ENCODE assay signal across 16 cellular contexts in the genomic region with DNA sequence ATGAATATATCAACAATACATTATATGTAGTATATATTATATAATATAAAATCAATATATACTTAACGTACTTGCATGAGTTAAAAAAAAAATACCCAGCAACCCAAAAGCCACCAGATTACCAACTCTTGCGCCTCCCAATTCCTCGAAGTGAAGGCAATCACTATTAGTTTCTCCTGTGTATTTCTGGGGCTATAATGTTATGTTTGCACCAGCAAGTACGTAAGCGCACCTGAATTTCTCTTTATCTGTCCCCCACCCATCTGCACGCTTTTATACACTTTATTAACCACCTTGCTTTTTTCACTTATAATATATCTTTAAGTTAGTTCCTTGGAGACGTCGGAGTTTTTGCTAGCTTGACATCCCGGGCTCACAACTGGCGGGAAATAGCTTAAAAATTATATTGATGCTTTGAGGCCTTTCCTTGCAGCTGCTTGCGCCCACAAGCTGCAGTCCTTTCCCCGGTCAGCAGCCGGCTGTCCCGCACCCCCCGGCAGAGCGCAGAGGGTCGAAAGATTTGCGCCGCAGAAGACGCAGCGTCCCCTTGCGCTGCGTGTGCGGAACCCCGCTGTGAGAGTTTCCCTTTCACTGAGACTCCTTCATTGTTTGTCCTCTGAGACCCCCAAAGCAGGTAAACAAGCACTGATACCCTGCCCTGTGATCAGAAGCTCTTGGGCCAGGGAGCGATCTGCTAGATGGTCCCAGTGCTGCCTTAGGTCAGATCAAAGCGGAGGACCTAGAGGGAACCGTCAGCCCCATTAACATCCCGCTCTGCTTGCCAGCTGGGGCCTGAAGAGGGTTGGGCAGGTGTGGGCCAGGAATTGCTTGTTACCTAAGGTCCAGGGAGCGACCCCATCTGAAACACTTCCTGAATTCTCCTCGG. TPM values are rescaled to one million over a fixed set of nuclear protein-coding genes. Genes with fewer than 3 reads are reported as not detected.
DNase-seq lines count a peak whose midpoint lies in the region; ATAC-seq, FAIRE-seq and TF ChIP-seq lines count a peak whose summit lies in the region.
"Had no signal": no experiment of that assay in that cellular context is flagged by ENCODE, and none has a peak within 500 bp of the region (broad histone marks: within the 10 kb centered on the region; RNA-seq: fewer than 3 reads in every experiment).

No MANE protein-coding gene starts in this region.

- H3K79me2 ChIP-seq in GM23248 (ENCODE audit: insufficient read depth) (no peaks in the 10 kb centered on the region), endothelial cell of umbilical vein (ENCODE audit: control insufficient read depth, insufficient read depth, low read length) (no peaks in the 10 kb centered on the region)

- ATAC-seq in activated CD8-positive, alpha-beta T cell treated with anti-CD3 and anti-CD28 coated beads, Interleukin-2, amount 10 ng/mL, durations not matched to agents 7 days and 5 days = no peak
- ATAC-seq in left colon = no peak

- H3K36me3 ChIP-seq in GM23248 (ENCODE audit: low read depth) (no peaks in the 10 kb centered on the region), HUES64 (ENCODE audit: insufficient read depth, low read length) (no peaks in the 10 kb centered on the region), endothelial cell of umbilical vein (ENCODE audit: control insufficient read depth in 2 of 2, extremely low read depth in 1 of 2, insufficient read depth in 2 of 2, low read length in 2 of 2) (no peaks in the 10 kb centered on the region), MG63 (no peaks in the 10 kb centered on the region)
- H3K36me3 ChIP-seq: thoracic aorta had no signal

- H3K27me3 ChIP-seq in GM23248 (replicated peaks; ENCODE audit: insufficient read depth) = peaks cover 71% of the 10 kb centered on the region
- H3K27me3 ChIP-seq in HUES64 (ENCODE audit: insufficient read depth, low read length) = peaks cover 96% of the 10 kb centered on the region
- peaks cover 59 to 82% of the 10 kb centered on the region in 2 experiments for H3K27me3 ChIP-seq in endothelial cell of umbilical vein (ENCODE audit: control insufficient read depth in 2 of 2, insufficient read depth in 2 of 2, low read length in 2 of 2)
- no peaks in the 10 kb centered on the region for H3K27me3 ChIP-seq in MG63

- no peak for TF ChIP-seq CTCF in endothelial cell of umbilical vein (IDR thresholded peaks at IDR 0.05; ENCODE audit: extremely low read depth in 1 of 2, insufficient read depth in 1 of 2, low read depth in 1 of 2, low read length in 2 of 2)
- no peak for TF ChIP-seq CTCF in nephron (IDR thresholded peaks at IDR 0.05; ENCODE audit: unreplicated experiment in 3 of 3)

- H3K36me3 Mint-ChIP-seq in nephron (ENCODE audit: low read depth) = no peaks in the 10 kb centered on the region
- no peaks in the 10 kb centered on the region for H3K36me3 Mint-ChIP-seq in activated CD8-positive, alpha-beta T cell treated with anti-CD3 and anti-CD28 coated beads, Interleukin-2, amount 10 ng/mL, durations not matched to agents 7 days and 5 days (ENCODE audit: low read depth)

- H4K20me1 ChIP-seq in GM23248 (ENCODE audit: insufficient read depth) = no peaks in the 10 kb centered on the region
- no peaks in the 10 kb centered on the region for H4K20me1 ChIP-seq in endothelial cell of umbilical vein (replicated peaks; ENCODE audit: control insufficient read depth, extremely low read depth, insufficient read depth, low read length)

- H3K27ac Mint-ChIP-seq in nephron = no peak overlapping the region
- H3K27ac Mint-ChIP-seq in activated CD8-positive, alpha-beta T cell treated with anti-CD3 and anti-CD28 coated beads, Interleukin-2, amount 10 ng/mL, durations not matched to agents 7 days and 5 days = no peak overlapping the region
- H3K27ac Mint-ChIP-seq: B cell had no signal

- no peaks in the 10 kb centered on the region for H3K9me3 Mint-ChIP-seq in nephron
- H3K9me3 Mint-ChIP-seq in activated CD8-positive, alpha-beta T cell treated with anti-CD3 and anti-CD28 coated beads, Interleukin-2, amount 10 ng/mL, durations not matched to agents 7 days and 5 days (ENCODE audit: insufficient read depth) = no peaks in the 10 kb centered on the region

- 11 to 13% methylated on average over 31 of the region's 31 CpGs for WGBS in GM23248 (ENCODE audit: low coverage in 1 of 2, low lambda C conversion rate in 2 of 2, missing lambda C conversion rate in 2 of 2), 2 experiments
- WGBS in HUES64 = 2% methylated on average over 28 of the region's 31 CpGs

- dilution Hi-C loops in endothelial cell of umbilical vein (cut with MboI; ENCODE audit: extremely low pct_ligation_motif_present, low sequenced_read_pairs) = no loop called here

- in situ Hi-C loops in GM23248 (cut with MboI) = no loop called here

- H2AFZ ChIP-seq in GM23248 (no peak overlapping the region), endothelial cell of umbilical vein (ENCODE audit: low read depth, low read length) (no peak overlapping the region)

- H3F3A ChIP-seq in GM23248 (ENCODE audit: insufficient read depth) = peaks cover 4% of the 10 kb centered on the region; the same call in 1 of the 2 replicates

- no peak for FAIRE-seq in endothelial cell of umbilical vein (lab: Jason Lieb, UNC)
- FAIRE-seq: D721Med had no signal

- CTCF ChIA-PET in endothelial cell of umbilical vein (lab: Charles Lee) = no interaction called here
- CTCF ChIA-PET in activated CD8-positive, alpha-beta T cell treated with anti-CD3 and anti-CD28 coated beads, Interleukin-2, amount 10 ng/mL, durations not matched to agents 7 days and 5 days (lab: Charles Lee) = interaction anchor here (0.8 kb wide), 1 partner anchor 598 kb away, joined by 3 read pairs; no protein-coding TSS in a partner anchor

- no peak overlapping the region for H3K27ac ChIP-seq in GM23248
- no peak overlapping the region for H3K27ac ChIP-seq in HUES64 (ENCODE audit: low read depth, low read length)
- H3K27ac ChIP-seq in endothelial cell of umbilical vein (ENCODE audit: insufficient read depth, low read depth, low read length) = no peak overlapping the region
- H3K27ac ChIP-seq: thoracic aorta had no signal

- peaks cover 4% of the 10 kb centered on the region; the same call in 1 of the 2 replicates for H3K4me1 ChIP-seq in GM23248 (ENCODE audit: insufficient read depth)
- peaks cover 49% of the 10 kb centered on the region for H3K4me1 ChIP-seq in HUES64 (ENCODE audit: insufficient read depth, low read length)
- peaks cover 3% of the 10 kb centered on the region for H3K4me1 ChIP-seq in endothelial cell of umbilical vein (ENCODE audit: control insufficient read depth, extremely low read depth, insufficient read depth, low read length)

- H3K4me3 ChIP-seq in GM23248 (no peak overlapping the region), HUES64 (ENCODE audit: low read length) (peak overlapping the region; percentile 41), endothelial cell of umbilical vein (replicated peaks in 1 of 3; ENCODE audit: insufficient read depth in 1 of 3, low read depth in 1 of 3, low read length in 3 of 3) (no peak overlapping the region), MG63 (no peak overlapping the region)

- H3K9ac ChIP-seq in GM23248 (no peak overlapping the region), HUES64 (ENCODE audit: low read depth, low read length) (no peak overlapping the region), endothelial cell of umbilical vein (replicated peaks; ENCODE audit: extremely low read depth, insufficient read depth, low read length) (no peak overlapping the region)

- TF ChIP-seq POLR2A in endothelial cell of umbilical vein (IDR thresholded peaks at IDR 0.05; ENCODE audit: low read depth, low read length) = no peak

- peak overlapping the region; percentile 17 to 39 (median 27) for H3K4me3 Mint-ChIP-seq in nephron
- no peak overlapping the region for H3K4me3 Mint-ChIP-seq in activated CD8-positive, alpha-beta T cell treated with anti-CD3 and anti-CD28 coated beads, Interleukin-2, amount 10 ng/mL, durations not matched to agents 7 days and 5 days
- H3K4me3 Mint-ChIP-seq: B cell had no signal

- peaks cover 95% of the 10 kb centered on the region for H3K27me3 Mint-ChIP-seq in nephron (ENCODE audit: low read depth)
- peaks cover 68% of the 10 kb centered on the region for H3K27me3 Mint-ChIP-seq in activated CD8-positive, alpha-beta T cell treated with anti-CD3 and anti-CD28 coated beads, Interleukin-2, amount 10 ng/mL, durations not matched to agents 7 days and 5 days (ENCODE audit: low read depth)

- POLR2A ChIA-PET in endothelial cell of umbilical vein (lab: Charles Lee) = no interaction called here
- POLR2A ChIA-PET in activated CD8-positive, alpha-beta T cell treated with anti-CD3 and anti-CD28 coated beads, Interleukin-2, amount 10 ng/mL, durations not matched to agents 7 days and 5 days (lab: Charles Lee) = no interaction called here

- H3K4me1 Mint-ChIP-seq in nephron = peaks cover 32% of the 10 kb centered on the region
- peaks cover 34% of the 10 kb centered on the region for H3K4me1 Mint-ChIP-seq in activated CD8-positive, alpha-beta T cell treated with anti-CD3 and anti-CD28 coated beads, Interleukin-2, amount 10 ng/mL, durations not matched to agents 7 days and 5 days (ENCODE audit: low read depth)

- intact Hi-C loops in endothelial cell of umbilical vein (cut with micrococcal nuclease) = no loop called here
- intact Hi-C loops in left colon (cut with DNase I, micrococcal nuclease) = no loop called here

- peak; percentile 14 for DNase-seq in GM23248
- no peak for DNase-seq in endothelial cell of umbilical vein (ENCODE audit: low read depth, low spot score)
- no peak for DNase-seq in activated CD8-positive, alpha-beta T cell treated with anti-CD3 and anti-CD28 coated beads, Interleukin-2, amount 10 ng/mL, durations not matched to agents 7 days and 5 days
- no peak for DNase-seq in left colon
- DNase-seq in NCI-H345 treated with DMSO at 0.1 percent for 48 hours (lab: John Stamatoyannopoulos, UW; ENCODE audit: unreplicated experiment) = no peak
- no peak for DNase-seq in MG63
- DNase-seq: activated gamma-delta T cell treated with Interleukin-2 at 50 U/mL for 16 hours, foreskin melanocyte, NCI-H1092, NCI-H2081 treated with DMSO at 0.1 percent for 48 hours had no signal

- H3K9me1 ChIP-seq in endothelial cell of umbilical vein (replicated peaks; ENCODE audit: control insufficient read depth, extremely low read depth, insufficient read depth, low read length) = no peaks in the 10 kb centered on the region

- H3K9me3 ChIP-seq in GM23248 (ENCODE audit: low read depth) (no peaks in the 10 kb centered on the region), HUES64 (ENCODE audit: insufficient read depth, low read depth, low read length) (no peaks in the 10 kb centered on the region), endothelial cell of umbilical vein (replicated peaks; ENCODE audit: control insufficient read depth, insufficient read depth, low read length) (no peaks in the 10 kb centered on the region), MG63 (no peaks in the 10 kb centered on the region)
- H3K9me3 ChIP-seq: thoracic aorta had no signal

- H3K9me2 ChIP-seq in GM23248 (ENCODE audit: insufficient read depth) = no peaks in the 10 kb centered on the region

- no peak overlapping the region for H3K4me2 ChIP-seq in GM23248 (ENCODE audit: unreplicated experiment)
- no peak overlapping the region for H3K4me2 ChIP-seq in endothelial cell of umbilical vein (ENCODE audit: insufficient read depth, low read length)

- BruUV-seq in endothelial cell of umbilical vein (replicated peaks; lab: Mats Ljungman, UMichigan) = no TSS peak

RNA-seq across cellular contexts. Expression of a gene that starts 8.9 kb away (rescaled TPM):
- 0.11 TPM in 1 of 2 replicates, not detected in the other for total RNA-seq in GM23248 (2014; rRNA removed; shearing (Covaris generic))
- polyA plus RNA-seq in GM23248 (2016; fragmentation: Nextera tagmentation; extraction: Ambion mirVana) = not detected in 2 replicates
- polyA plus RNA-seq in HUES64 (2013, experiment 1 of 2) = 21.3 TPM
- 24.8 TPM for polyA plus RNA-seq in HUES64 (2013, experiment 2 of 2)
- not detected in 2 replicates for total RNA-seq in endothelial cell of umbilical vein
- polyA plus RNA-seq in endothelial cell of umbilical vein = not detected in 2 replicates
- not detected in 2 replicates for polyA plus RNA-seq in endothelial cell of umbilical vein (2011; cell fraction: cytosol; rRNA removed)
- polyA plus RNA-seq in endothelial cell of umbilical vein (2011; cell fraction: nucleus; rRNA removed) = not detected in 2 replicates
- not detected in 2 replicates for polyA plus RNA-seq in endothelial cell of umbilical vein (2012)
- polyA minus RNA-seq in endothelial cell of umbilical vein = not detected in 2 replicates
- polyA minus RNA-seq in endothelial cell of umbilical vein (2011; cell fraction: cytosol; rRNA and poly(A)+ RNA removed) = not detected
- polyA minus RNA-seq in endothelial cell of umbilical vein (2011; cell fraction: nucleus; rRNA and poly(A)+ RNA removed) = not detected in 2 replicates
- 1 to 10 TPM; 2.9 to 3.3 TPM for total RNA-seq in activated CD8-positive, alpha-beta T cell treated with anti-CD3 and anti-CD28 coated beads, Interleukin-2, amount 10 ng/mL, durations not matched to agents 7 days and 5 days
- total RNA-seq in left colon = under 1 TPM; 0.08 to 0.09 TPM
- total RNA-seq in MG63 (2014; rRNA removed; shearing (Covaris generic); ENCODE audit: low replicate concordance) = 0.30 TPM in 1 of 2 replicates, not detected in the other
- total RNA-seq: pulmonary artery endothelial cell had no signal
